6 cellular contexts compared by ENCODE assay signal in genomic region chr7:35198370-35199140, GRCh38. TPM values are rescaled to one million over a fixed set of nuclear protein-coding genes. Genes with fewer than 3 reads are reported as not detected.
"Had no signal": no experiment of that assay in that cellular context is flagged by ENCODE, and none has a peak within 500 bp of the region (broad histone marks: within the 10 kb centered on the region; RNA-seq: fewer than 3 reads in every experiment).

No MANE protein-coding gene starts in this region.

RNA-seq across cellular contexts. Expression of gene TBX20, which starts 55.3 kb away (rescaled TPM):
- total RNA-seq: activated CD8-positive, alpha-beta T cell treated with anti-CD3 and anti-CD28 coated beads for 36 hours; aorta; lower leg skin; pancreas; stomach; ureter had no signal
